In the genomic region with DNA sequence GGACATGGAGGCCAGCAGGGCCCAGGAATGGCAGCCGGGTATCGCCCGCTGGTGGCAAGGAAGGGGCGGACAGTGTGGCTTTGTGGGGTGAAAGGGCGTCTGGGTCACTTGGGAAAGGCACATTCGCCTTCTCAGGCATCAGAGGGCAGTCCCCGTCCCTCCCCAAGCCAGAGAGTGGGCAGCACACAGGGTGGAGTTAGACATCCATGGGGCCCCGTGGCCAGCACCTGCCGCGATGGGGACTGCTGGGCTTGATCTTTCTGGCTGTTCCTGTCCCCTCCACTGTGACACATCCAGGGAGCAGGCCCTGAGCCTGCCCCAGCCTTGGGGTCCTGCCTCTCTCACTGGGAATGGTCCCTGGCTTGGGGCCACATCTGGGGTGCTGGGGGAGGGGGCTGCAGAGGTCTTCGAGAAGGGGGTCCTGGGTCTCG, we compare ENCODE assay signal across 23 cellular contexts. TPM values are rescaled to one million over a fixed set of nuclear protein-coding genes. Genes with fewer than 3 reads are reported as not detected.
"Had no signal": no experiment of that assay in that cellular context is flagged by ENCODE, and none has a peak within 500 bp of the region (broad histone marks: within the 10 kb centered on the region; RNA-seq: fewer than 3 reads in every experiment).

No MANE protein-coding gene starts in this region.

- ATAC-seq: activated CD8-positive, alpha-beta memory T cell treated with anti-CD3 and anti-CD28 coated beads, Interleukin-2, amount 10 ng/mL, durations not matched to agents 7 days and 5 days; activated T-helper 17 cell treated with anti-CD3 and anti-CD28 coated beads, Interleukin-2, amount 50 U/mL, for 72 hours; foreskin keratinocyte had no signal

- H3K27ac ChIP-seq: ascending aorta, epithelial cell of prostate, foreskin keratinocyte, hepatocyte, tibial artery, uterus had no signal

- H3K9me3 Mint-ChIP-seq: activated B cell treated with CpG ODN at 0.5 μM for 24 hours; activated CD4-positive, alpha-beta memory T cell treated with anti-CD3 and anti-CD28 coated beads, Interleukin-2, amount 10 ng/mL, durations not matched to agents 7 days and 5 days; activated T-helper 17 cell treated with anti-CD3 and anti-CD28 coated beads, Interleukin-2, amount 50 U/mL, for 72 hours; mesothelial cell of epicardium; nephron progenitor cell; T-helper 2 cell treated with Interferon-gamma antibody and Interleukin-4, amounts not matched to agents 5 μg/mL and 100 μg/mL, for 36 hours had no signal

- H3K9me3 ChIP-seq: ascending aorta, tibial artery, uterus had no signal

- H3K36me3 Mint-ChIP-seq: mesothelial cell of epicardium had no signal

- H3K4me3 Mint-ChIP-seq: activated B cell treated with CpG ODN at 0.5 μM for 24 hours; activated CD4-positive, alpha-beta memory T cell treated with anti-CD3 and anti-CD28 coated beads, Interleukin-2, amount 10 ng/mL, durations not matched to agents 7 days and 5 days; activated CD8-positive, alpha-beta memory T cell treated with anti-CD3 and anti-CD28 coated beads, Interleukin-2, amount 10 ng/mL, durations not matched to agents 7 days and 5 days; activated T-helper 17 cell treated with anti-CD3 and anti-CD28 coated beads, Interleukin-2, amount 50 U/mL, for 72 hours; endodermal cell; mesothelial cell of epicardium; nephron progenitor cell; T-helper 2 cell treated with Interferon-gamma antibody and Interleukin-4, amounts not matched to agents 5 μg/mL and 100 μg/mL, for 36 hours had no signal

- DNase-seq: activated B cell treated with CpG ODN at 0.5 μM for 24 hours; activated CD4-positive, alpha-beta memory T cell treated with anti-CD3 and anti-CD28 coated beads, Interleukin-2, amount 10 ng/mL, durations not matched to agents 7 days and 5 days; activated CD4-positive, alpha-beta T cell treated with anti-CD3 and anti-CD28 coated beads for 4 hours; activated CD8-positive, alpha-beta memory T cell treated with anti-CD3 and anti-CD28 coated beads, Interleukin-2, amount 10 ng/mL, durations not matched to agents 7 days and 5 days; activated naive CD4-positive, alpha-beta T cell treated with Interleukin-2 at 50 U/mL for 16 hours; endodermal cell; foreskin keratinocyte; nephron progenitor cell; stimulated activated CD4-positive, alpha-beta T cell treated with anti-CD3 and anti-CD28 coated beads, Interleukin-12 subunit alpha, Interleukin-12 subunit beta, amount 100 ng/mL, for 4 hours; stimulated activated CD4-positive, alpha-beta T cell treated with anti-CD3 and anti-CD28 coated beads, Interleukin-1b, Interleukin-23, amount 100 ng/mL, for 48 hours; stimulated activated CD8-positive, alpha-beta memory T cell treated with anti-CD3 and anti-CD28 coated beads, Interleukin-4, amount 100 ng/mL, for 48 hours; stimulated activated naive CD4-positive, alpha-beta T cell treated with Interleukin-2 at 50 U/mL for 16 hours; SW 1271; tibial artery; uterus had no signal

- H3K27me3 Mint-ChIP-seq: activated T-helper 17 cell treated with anti-CD3 and anti-CD28 coated beads, Interleukin-2, amount 50 U/mL, for 72 hours had no signal

- H3K27ac Mint-ChIP-seq: activated B cell treated with CpG ODN at 0.5 μM for 24 hours; activated CD4-positive, alpha-beta memory T cell treated with anti-CD3 and anti-CD28 coated beads, Interleukin-2, amount 10 ng/mL, durations not matched to agents 7 days and 5 days; activated CD8-positive, alpha-beta memory T cell treated with anti-CD3 and anti-CD28 coated beads, Interleukin-2, amount 10 ng/mL, durations not matched to agents 7 days and 5 days; activated T-helper 17 cell treated with anti-CD3 and anti-CD28 coated beads, Interleukin-2, amount 50 U/mL, for 72 hours; endodermal cell; mesothelial cell of epicardium; nephron progenitor cell; progenitor cell of endocrine pancreas; T-helper 2 cell treated with Interferon-gamma antibody and Interleukin-4, amounts not matched to agents 5 μg/mL and 100 μg/mL, for 36 hours had no signal

- H3K4me1 Mint-ChIP-seq: mesothelial cell of epicardium had no signal

- H3K36me3 ChIP-seq: ascending aorta, tibial artery, uterus had no signal

RNA-seq across cellular contexts. Expression of a gene that starts 4.0 kb away (rescaled TPM):
- total RNA-seq: fibroblast of lung had no signal
